Comparison of ENCODE assay signal across 14 cellular contexts in genomic region chr1:92837062-92837461, GRCh38. TPM values are rescaled to one million over a fixed set of nuclear protein-coding genes. Genes with fewer than 3 reads are reported as not detected.
DNase-seq lines count a peak whose midpoint lies in the region; ATAC-seq, FAIRE-seq and TF ChIP-seq lines count a peak whose summit lies in the region.
"Had no signal": no experiment of that assay in that cellular context is flagged by ENCODE, and none has a peak within 500 bp of the region (broad histone marks: within the 10 kb centered on the region; RNA-seq: fewer than 3 reads in every experiment).

No MANE protein-coding gene starts in this region.

- TF ChIP-seq CTCF in A673 (conservative IDR thresholded peaks at IDR 0.05; ENCODE audit: low read depth, low read length): no peak
- TF ChIP-seq CTCF in CD4-positive, alpha-beta T cell (IDR thresholded peaks at IDR 0.05): no peak
- TF ChIP-seq CTCF in upper lobe of left lung (IDR thresholded peaks at IDR 0.05): no peak

- TF ChIP-seq EP300 in upper lobe of left lung (IDR thresholded peaks at IDR 0.05): no peak

- DNase-seq in A673 (ENCODE audit: low spot score) (no peak), T-helper 17 cell (no peak), fibroblast of peridontal ligament (ENCODE audit: extremely low read depth) (peak; percentile 32), small intestine (no peak), upper lobe of left lung (no peak), hypothalamus (lab: John Stamatoyannopoulos, UW) (no peak)
- DNase-seq in CD4-positive, alpha-beta T cell: no peak
- DNase-seq: head of caudate nucleus, NCI-H2171 had no signal

- FAIRE-seq in small intestine (lab: Jason Lieb, UNC): no peak
- FAIRE-seq: bronchial epithelial cell had no signal

- no peak for TF ChIP-seq POLR2A in upper lobe of left lung (IDR thresholded peaks at IDR 0.05)

- peak overlapping the region; percentile 54 for H3K4me3 Mint-ChIP-seq in CD4-positive, alpha-beta T cell
- peak overlapping the region; percentile 43 for H3K4me3 Mint-ChIP-seq in T-helper 17 cell

- H3K36me3 Mint-ChIP-seq in CD4-positive, alpha-beta T cell (ENCODE audit: low read depth): peaks cover 100% of the 10 kb centered on the region
- H3K36me3 Mint-ChIP-seq in T-helper 17 cell (ENCODE audit: low read depth): peaks cover 10% of the 10 kb centered on the region

- ATAC-seq in CD4-positive, alpha-beta T cell (ENCODE audit: poor library complexity): no peak
- no peak for ATAC-seq in T-helper 17 cell
- ATAC-seq in HG02610 (IDR thresholded peaks at IDR 0.05; ENCODE audit: unreplicated experiment): no peak
- ATAC-seq in upper lobe of left lung (ENCODE audit: low FRiP score in 2 of 2): no peak
- ATAC-seq: left lobe of liver had no signal

- H3K9me3 Mint-ChIP-seq in CD4-positive, alpha-beta T cell: no peaks in the 10 kb centered on the region

- H3K27ac Mint-ChIP-seq in CD4-positive, alpha-beta T cell: peak overlapping the region; percentile 97
- H3K27ac Mint-ChIP-seq in T-helper 17 cell: peak overlapping the region; percentile 82

- H3K36me3 ChIP-seq in A673 (ENCODE audit: insufficient read depth, low read length, poor library complexity, severe bottlenecking) (peaks cover 94% of the 10 kb centered on the region), small intestine (ENCODE audit: control insufficient read depth in 2 of 2, insufficient read depth in 2 of 2, low read length in 2 of 2) (peaks cover 19 to 22% of the 10 kb centered on the region in 2 donors), upper lobe of left lung (peaks cover 35 to 90% (median 55%) of the 10 kb centered on the region in 4 donors)

- H3K27me3 Mint-ChIP-seq in CD4-positive, alpha-beta T cell: no peaks in the 10 kb centered on the region
- H3K27me3 Mint-ChIP-seq in T-helper 17 cell: no peaks in the 10 kb centered on the region

- H3K27ac ChIP-seq in A673 (ENCODE audit: low read depth, low read length, poor library complexity, severe bottlenecking): peak overlapping the region; percentile 26
- H3K27ac ChIP-seq in CD4-positive, alpha-beta T cell (ENCODE audit: low read depth, low read length): no peak overlapping the region
- no peak overlapping the region for H3K27ac ChIP-seq in small intestine (ENCODE audit: low read depth in 1 of 2, low read length in 1 of 2)
- H3K27ac ChIP-seq in upper lobe of left lung: no peak overlapping the region
- H3K27ac ChIP-seq: right atrium auricular region, SK-N-MC had no signal

- WGBS in small intestine, 3 donors: 82 to 89% (median 84%) methylated on average over 2 of the region's 2 CpGs
- WGBS in upper lobe of left lung, 2 donors: 85 to 90% methylated on average over 2 of the region's 2 CpGs

- H3K4me1 ChIP-seq in A673 (ENCODE audit: insufficient read depth, low read length, poor library complexity, severe bottlenecking) (peaks cover 20% of the 10 kb centered on the region), small intestine (ENCODE audit: control insufficient read depth in 2 of 2, insufficient read depth in 1 of 2, low read depth in 1 of 2, low read length in 1 of 2) (peaks cover 3% of the 10 kb centered on the region in 2 donors), upper lobe of left lung (peaks cover 25 to 72% (median 32%) of the 10 kb centered on the region in 4 donors)

- POLR2A ChIA-PET in A673 (lab: Charles Lee; ENCODE audit: low non-redundant PET): no interaction called here
- POLR2A ChIA-PET in CD4-positive, alpha-beta T cell (lab: Charles Lee): interaction anchor here (1.0 kb wide), 1 partner anchor 123 kb away, joined by 4 read pairs; no protein-coding TSS in a partner anchor

- CTCF ChIA-PET in A673 (lab: Charles Lee): no interaction called here
- CTCF ChIA-PET in CD4-positive, alpha-beta T cell (lab: Charles Lee): no interaction called here

- intact Hi-C loops in A673 (cut with micrococcal nuclease; ENCODE audit: unreplicated experiment): no loop called here
- intact Hi-C loops in CD4-positive, alpha-beta T cell (cut with DNase I, micrococcal nuclease): loop anchor here in 1 of 2 experiments (10.0 kb wide), 3 partner anchors 542 to 1812 kb away; partner anchors contain the start of genes DNTTIP2, GLMN, RPAP2 and ZNF644

- no TSS peak for BruUV-seq in A673 (replicated peaks; lab: Mats Ljungman, UMichigan)

- no peaks in the 10 kb centered on the region for H3K9me3 ChIP-seq in A673 (ENCODE audit: low read depth, low read length, poor library complexity, severe bottlenecking)
- no peaks in the 10 kb centered on the region for H3K9me3 ChIP-seq in CD4-positive, alpha-beta T cell (ENCODE audit: control insufficient read depth, low read length)
- no peaks in the 10 kb centered on the region for H3K9me3 ChIP-seq in T-helper 17 cell (ENCODE audit: control insufficient read depth, low read length, poor library complexity, severe bottlenecking)
- H3K9me3 ChIP-seq in small intestine (ENCODE audit: control insufficient read depth, low read depth): no peaks in the 10 kb centered on the region
- no peaks in the 10 kb centered on the region for H3K9me3 ChIP-seq in upper lobe of left lung
- H3K9me3 ChIP-seq: right atrium auricular region had no signal

- peaks cover 88% of the 10 kb centered on the region for H3K4me1 Mint-ChIP-seq in CD4-positive, alpha-beta T cell (ENCODE audit: low read depth)
- peaks cover 60% of the 10 kb centered on the region for H3K4me1 Mint-ChIP-seq in T-helper 17 cell

- H3K4me3 ChIP-seq in A673 (ENCODE audit: low read depth, low read length, poor library complexity, severe bottlenecking) (no peak overlapping the region), small intestine (ENCODE audit: low read depth in 1 of 2, low read length in 2 of 2) (no peak overlapping the region), upper lobe of left lung (no peak overlapping the region)
- H3K4me3 ChIP-seq: right atrium auricular region, SK-N-MC had no signal

- H3K27me3 ChIP-seq in A673 (replicated peaks; ENCODE audit: insufficient read depth, low read depth, low read length, poor library complexity): no peaks in the 10 kb centered on the region
- H3K27me3 ChIP-seq in CD4-positive, alpha-beta T cell (ENCODE audit: control insufficient read depth, insufficient read depth, low read length): no peaks in the 10 kb centered on the region
- no peaks in the 10 kb centered on the region for H3K27me3 ChIP-seq in small intestine (ENCODE audit: control insufficient read depth in 2 of 2, insufficient read depth in 2 of 2, low read length in 2 of 2)
- no peaks in the 10 kb centered on the region for H3K27me3 ChIP-seq in upper lobe of left lung
- H3K27me3 ChIP-seq: right atrium auricular region had no signal

RNA-seq across cellular contexts. Expression of gene RPL5, which starts 5.2 kb away (rescaled TPM):
- total RNA-seq in A673 (2021) (1,348 and 1,415 TPM in 2 replicates), T-helper 17 cell (1,000 to 10,000 TPM; 1,386 to 1,390 TPM), upper lobe of left lung (1,000 to 10,000 TPM in 1 of 6 donors, 100 to 1,000 TPM in 5; 716 to 1,207 (median 813) TPM)
- 1,000 to 10,000 TPM; 1,712 to 1,770 TPM for total RNA-seq in CD4-positive, alpha-beta T cell
- 1,000 to 10,000 TPM; 1,004 to 2,140 (median 1,631) TPM for polyA plus RNA-seq in small intestine

RNA-seq across cellular contexts. Expression of gene EVI5, which starts 52.2 kb away (rescaled TPM):
- 31.6 and 32.6 TPM in 2 replicates for total RNA-seq in A673 (2021)
- 1 to 10 TPM; 1.8 to 2.0 TPM for total RNA-seq in CD4-positive, alpha-beta T cell
- under 1 TPM; 0.70 to 0.80 TPM for total RNA-seq in T-helper 17 cell
- polyA plus RNA-seq in small intestine: 1 to 10 TPM; 3.2 to 6.4 (median 4.5) TPM
- total RNA-seq in upper lobe of left lung: 10 to 100 TPM; 33.5 to 62.3 (median 39.6) TPM

Comparison
In these comparisons a context has a peak if more than half of its experiments do, and no peak if none do; other contexts are left out.
1. RNA of gene EVI5, which starts 52.2 kb away (total RNA-seq): 33.5 to 62.3 TPM in upper lobe of left lung and 31.6 to 32.6 TPM in A673; 1.8 to 2.0 TPM in CD4-positive, alpha-beta T cell and 0.70 to 0.80 TPM in T-helper 17 cell; every median in the first group is over 10 times any median in the second.